8 cellular contexts compared by ENCODE assay signal in genomic region chr11:19432370-19433163, GRCh38.
A peak's percentile ranks its signal among the peaks of the same experiment; 100 is the strongest.
DNase-seq lines count a peak whose midpoint lies in the region; ATAC-seq and TF ChIP-seq lines count a peak whose summit lies in the region.

No MANE protein-coding gene starts in this region.

- peak overlapping the region; percentile 92 for H2BK15ac ChIP-seq in mesenchymal stem cell (ENCODE audit: low read depth, poor library complexity, severe bottlenecking)

- no peak for TF ChIP-seq CTCF in type B pancreatic cell (conservative IDR thresholded peaks at IDR 0.05)

- DNase-seq in NCI-H526 (lab: John Stamatoyannopoulos, UW) = peak; percentile 86 to 87
- peak; percentile 92 for DNase-seq in mesenchymal stem cell
- no peak for DNase-seq in OCI-M2 (lab: John Stamatoyannopoulos, UW; ENCODE audit: unreplicated experiment)
- no peak for DNase-seq in medulla oblongata (ENCODE audit: extremely low spot score)
- DNase-seq in type B pancreatic cell (ENCODE audit: extremely low spot score, unreplicated experiment) = no peak
- DNase-seq in trophoblast cell = no peak

- peak overlapping the region; percentile 90 for H4K8ac ChIP-seq in mesenchymal stem cell (ENCODE audit: low read length)
- H4K8ac ChIP-seq in trophoblast cell (ENCODE audit: low read depth, low read length) = no peak overlapping the region

- H4K91ac ChIP-seq in mesenchymal stem cell (ENCODE audit: low read length) = no peak overlapping the region
- H4K91ac ChIP-seq in trophoblast cell (ENCODE audit: low read depth, low read length) = no peak overlapping the region

- H3K27ac ChIP-seq in mesenchymal stem cell (ENCODE audit: low read length, poor library complexity, severe bottlenecking) (no peak overlapping the region), trophoblast cell (ENCODE audit: low read depth, low read length) (no peak overlapping the region)

- H2BK12ac ChIP-seq in mesenchymal stem cell (ENCODE audit: low read length in 2 of 2) = peak overlapping the region; percentile 59 to 73
- H2BK12ac ChIP-seq in trophoblast cell (ENCODE audit: low read length) = no peak overlapping the region

- H2AK5ac ChIP-seq in mesenchymal stem cell (ENCODE audit: low read length, severe bottlenecking) (no peak overlapping the region), trophoblast cell (ENCODE audit: low read length) (no peak overlapping the region)

- no peak overlapping the region for H3K4ac ChIP-seq in mesenchymal stem cell (ENCODE audit: low read depth in 1 of 2, low read length in 2 of 2)
- no peak overlapping the region for H3K4ac ChIP-seq in trophoblast cell (ENCODE audit: low read depth, low read length)

- H4K12ac ChIP-seq in trophoblast cell (ENCODE audit: low read depth, low read length) = no peak overlapping the region

- H3K27me3 ChIP-seq in mesenchymal stem cell (ENCODE audit: control insufficient read depth in 1 of 2, insufficient read depth in 1 of 2, low read length in 2 of 2) (peaks cover 0 to 47% of the 10 kb centered on the region in 2 experiments), trophoblast cell (ENCODE audit: insufficient read depth, low read length) (no peaks in the 10 kb centered on the region)

- H3K79me2 ChIP-seq in trophoblast cell (ENCODE audit: control insufficient read depth, insufficient read depth, low read length, poor library complexity) = peaks cover 1% of the 10 kb centered on the region

- H3K4me1 ChIP-seq in mesenchymal stem cell (ENCODE audit: control insufficient read depth, insufficient read depth, low read depth, low read length) = no peaks in the 10 kb centered on the region
- no peaks in the 10 kb centered on the region for H3K4me1 ChIP-seq in trophoblast cell (ENCODE audit: control insufficient read depth in 1 of 2, insufficient read depth in 2 of 2, low read length in 2 of 2)

- no peak overlapping the region for H3K4me3 Mint-ChIP-seq in type B pancreatic cell

- H3K4me1 Mint-ChIP-seq in type B pancreatic cell (ENCODE audit: unreplicated experiment) = peaks cover 14% of the 10 kb centered on the region

- ATAC-seq in GM18858 (IDR thresholded peaks at IDR 0.05; ENCODE audit: unreplicated experiment) (peak; percentile 54), HG02610 (IDR thresholded peaks at IDR 0.05; ENCODE audit: unreplicated experiment) (peak; percentile 51)

- no peaks in the 10 kb centered on the region for H3K36me3 ChIP-seq in mesenchymal stem cell (ENCODE audit: control insufficient read depth in 1 of 2, insufficient read depth in 2 of 2, low read depth in 1 of 2, low read length in 2 of 2)
- no peaks in the 10 kb centered on the region for H3K36me3 ChIP-seq in trophoblast cell (ENCODE audit: control insufficient read depth in 1 of 2, insufficient read depth in 2 of 2, low read length in 2 of 2)

- H2BK120ac ChIP-seq in mesenchymal stem cell (ENCODE audit: low read depth, low read length) = no peak overlapping the region
- H2BK120ac ChIP-seq in trophoblast cell (ENCODE audit: insufficient read depth, low read length, poor library complexity) = no peak overlapping the region

- H3K4me2 ChIP-seq in mesenchymal stem cell (ENCODE audit: low read length, poor library complexity, severe bottlenecking) (no peak overlapping the region), trophoblast cell (ENCODE audit: low read length) (no peak overlapping the region)

- H3K23ac ChIP-seq in mesenchymal stem cell (ENCODE audit: low read length in 2 of 2) (no peak overlapping the region), trophoblast cell (ENCODE audit: low read length) (no peak overlapping the region)

- WGBS in mesenchymal stem cell = 31% methylated on average over 3 of the region's 3 CpGs
- no CpG with 5 or more reads among the region's 3 CpGs for WGBS in trophoblast cell (ENCODE audit: extremely low coverage, insufficient coverage, insufficient read length)

- H3K27ac Mint-ChIP-seq in type B pancreatic cell = no peak overlapping the region

- H3K14ac ChIP-seq in mesenchymal stem cell (ENCODE audit: low read length in 2 of 2) (no peak overlapping the region), trophoblast cell (ENCODE audit: low read length) (no peak overlapping the region)

- H3K9me3 ChIP-seq in mesenchymal stem cell (ENCODE audit: control insufficient read depth, low read length) (peaks cover 3% of the 10 kb centered on the region), trophoblast cell (ENCODE audit: insufficient read depth, low read depth, low read length) (no peaks in the 10 kb centered on the region)

- no peak overlapping the region for H2BK5ac ChIP-seq in mesenchymal stem cell (ENCODE audit: low read depth, low read length, poor library complexity, severe bottlenecking)
- no peak overlapping the region for H2BK5ac ChIP-seq in trophoblast cell (ENCODE audit: low read depth, low read length, poor library complexity)

- peaks cover 4% of the 10 kb centered on the region for H3K9me3 Mint-ChIP-seq in type B pancreatic cell

- H3K18ac ChIP-seq in mesenchymal stem cell (ENCODE audit: low read depth in 1 of 2, low read length in 2 of 2) (peak overlapping the region; percentile 80 to 88), trophoblast cell (ENCODE audit: low read length) (no peak overlapping the region)

- H2AFZ ChIP-seq in mesenchymal stem cell (ENCODE audit: low read depth, low read length) (peak overlapping the region; percentile 90), trophoblast cell (ENCODE audit: insufficient read depth, low read length, poor library complexity) (no peak overlapping the region)

- H3K9ac ChIP-seq in mesenchymal stem cell (ENCODE audit: low read length) = peak overlapping the region; percentile 67
- no peak overlapping the region for H3K9ac ChIP-seq in trophoblast cell (ENCODE audit: low read length)

- H3K27me3 Mint-ChIP-seq in type B pancreatic cell = peaks cover 25% of the 10 kb centered on the region

- no peaks in the 10 kb centered on the region for H3K36me3 Mint-ChIP-seq in type B pancreatic cell

- H3K79me1 ChIP-seq in mesenchymal stem cell (replicated peaks; ENCODE audit: low read length, poor library complexity, severe bottlenecking) = no peaks in the 10 kb centered on the region
- H3K79me1 ChIP-seq in trophoblast cell (ENCODE audit: low read length) = no peaks in the 10 kb centered on the region

- H3K4me3 ChIP-seq in mesenchymal stem cell (ENCODE audit: insufficient read depth in 1 of 2, low read depth in 1 of 2, low read length in 2 of 2) (peak overlapping the region in 1 of 2 experiments; percentile 48), trophoblast cell (ENCODE audit: low read depth, low read length) (no peak overlapping the region)

Comparison
In these comparisons a context has a peak if more than half of its experiments do, and no peak if none do; other contexts are left out.
1. DNase-seq: peak in NCI-H526 (2 of 2) and mesenchymal stem cell (single experiment); none in OCI-M2 (single experiment), medulla oblongata (single experiment), type B pancreatic cell (single experiment) and trophoblast cell (0 of 2).